8 cellular contexts compared by ENCODE assay signal in genomic region chr6:56642366-56643261, GRCh38. TPM values are rescaled to one million over a fixed set of nuclear protein-coding genes. Genes with fewer than 3 reads are reported as not detected.
A peak's percentile ranks its signal among the peaks of the same experiment; 100 is the strongest.
DNase-seq lines count a peak whose midpoint lies in the region; ATAC-seq and TF ChIP-seq lines count a peak whose summit lies in the region.

Gene DST (minus strand): TSS chr6:56642889.

- H3K4me3 ChIP-seq in GM23248 (peak within 1 kb of the TSS; percentile 43), cardiac muscle cell (no peak within 1 kb of the TSS), skeletal muscle satellite cell (ENCODE audit: low read length) (peak within 1 kb of the TSS; percentile 40)

- no peak for ATAC-seq in HG02798 (IDR thresholded peaks at IDR 0.05; ENCODE audit: poor library complexity, unreplicated experiment)

- no peak within 1 kb of the TSS for H2AFZ ChIP-seq in GM23248

- TF ChIP-seq CTCF in cardiac muscle cell (IDR thresholded peaks at IDR 0.05; ENCODE audit: low read depth, low read length): no peak

- H3K9me3 ChIP-seq in GM23248 (ENCODE audit: low read depth) (no peaks in the 10 kb centered on the region), cardiac muscle cell (ENCODE audit: low read depth) (no peaks in the 10 kb centered on the region), skeletal muscle satellite cell (replicated peaks; ENCODE audit: low read length) (no peaks in the 10 kb centered on the region)

- peak within 1 kb of the TSS; percentile 79 for H3K27ac ChIP-seq in GM23248
- H3K27ac ChIP-seq in adipose tissue (ENCODE audit: low read depth, low read length): no peak within 1 kb of the TSS
- H3K27ac ChIP-seq in cardiac muscle cell: no peak within 1 kb of the TSS

- peaks cover 36% of the 10 kb centered on the region for H3K4me1 ChIP-seq in GM23248 (ENCODE audit: insufficient read depth)
- H3K4me1 ChIP-seq in cardiac muscle cell (ENCODE audit: low read depth): no peaks in the 10 kb centered on the region
- H3K4me1 ChIP-seq in skeletal muscle satellite cell (ENCODE audit: control insufficient read depth, insufficient read depth, low read length): peaks cover 28% of the 10 kb centered on the region

- peak within 1 kb of the TSS; percentile 80 for H3K4me2 ChIP-seq in GM23248 (ENCODE audit: unreplicated experiment)
- H3K4me2 ChIP-seq in skeletal muscle satellite cell (ENCODE audit: low read length): peak within 1 kb of the TSS; percentile 64

- H4K20me1 ChIP-seq in GM23248 (ENCODE audit: insufficient read depth): no peaks in the 10 kb centered on the region

- H3K9me2 ChIP-seq in GM23248 (ENCODE audit: insufficient read depth): no peaks in the 10 kb centered on the region

- H3F3A ChIP-seq in GM23248 (ENCODE audit: insufficient read depth): peaks cover 69% of the 10 kb centered on the region

- H3K9ac ChIP-seq in GM23248 (peak within 1 kb of the TSS; percentile 49), skeletal muscle satellite cell (ENCODE audit: low read depth, low read length) (peak within 1 kb of the TSS; percentile 50)

- H3K36me3 ChIP-seq in GM23248 (ENCODE audit: low read depth): peaks cover 75% of the 10 kb centered on the region
- peaks cover 18% of the 10 kb centered on the region for H3K36me3 ChIP-seq in cardiac muscle cell
- peaks cover 86% of the 10 kb centered on the region for H3K36me3 ChIP-seq in skeletal muscle satellite cell (ENCODE audit: insufficient read depth, low read length)

- WGBS in GM23248 (ENCODE audit: low coverage in 1 of 2, low lambda C conversion rate in 2 of 2, missing lambda C conversion rate in 2 of 2), 2 experiments: 30 to 33% methylated on average over 7 of the region's 7 CpGs
- WGBS in adipose tissue, 3 donors: 75 to 79% (median 79%) methylated on average over 7 of the region's 7 CpGs

- in situ Hi-C loops in GM23248 (cut with MboI): loop anchor here (5.0 to 25.0 kb wide), 3 partner anchors 55 to 670 kb away; partner anchors contain the start of gene PRIM2

- peak; percentile 93 for DNase-seq in GM23248
- peak in 1 of 2 donors; percentile 91 for DNase-seq in cardiac muscle cell (ENCODE audit: low read depth in 1 of 2, low spot score in 1 of 2)
- no peak for DNase-seq in SKM-1 (lab: John Stamatoyannopoulos, UW; ENCODE audit: unreplicated experiment)
- no peak for DNase-seq in NCI-H2227 treated with DMSO at 0.1 percent for 48 hours (lab: John Stamatoyannopoulos, UW)
- DNase-seq in NCI-H345 (lab: John Stamatoyannopoulos, UW): no peak

- peaks cover 82% of the 10 kb centered on the region for H3K79me2 ChIP-seq in GM23248 (ENCODE audit: insufficient read depth)

- H3K27me3 ChIP-seq in GM23248 (replicated peaks; ENCODE audit: insufficient read depth): no peaks in the 10 kb centered on the region
- H3K27me3 ChIP-seq in cardiac muscle cell: no peaks in the 10 kb centered on the region
- no peaks in the 10 kb centered on the region for H3K27me3 ChIP-seq in skeletal muscle satellite cell (ENCODE audit: control insufficient read depth, insufficient read depth, low read length)

RNA-seq across cellular contexts. Expression of gene DST, which starts in this region (rescaled TPM):
- 322 and 411 TPM in 2 replicates for total RNA-seq in GM23248 (2014; rRNA removed; shearing (Covaris generic))
- 142 and 181 TPM in 2 replicates for polyA plus RNA-seq in GM23248 (2016; fragmentation: Nextera tagmentation; extraction: Ambion mirVana)
- 10 to 100 TPM; 20.1 to 91.7 (median 36.9) TPM for polyA plus RNA-seq in adipose tissue
- total RNA-seq in cardiac muscle cell: 35.8 and 82.1 TPM in 2 replicates
- polyA plus RNA-seq in cardiac muscle cell: 31.7 and 47.3 TPM in 2 replicates
- total RNA-seq in skeletal muscle satellite cell (2012; rRNA removed): 261 and 368 TPM in 2 replicates
